In genomic region chr2:96409543-96410184, GRCh38 we compare ENCODE assay signal across 10 cellular contexts.
A peak's percentile ranks its signal among the peaks of the same experiment; 100 is the strongest.
DNase-seq lines count a peak whose midpoint lies in the region; ATAC-seq and TF ChIP-seq lines count a peak whose summit lies in the region.
"Had no signal": no experiment of that assay in that cellular context is flagged by ENCODE, and none has a peak within 500 bp of the region (broad histone marks: within the 10 kb centered on the region; RNA-seq: fewer than 3 reads in every experiment).

No MANE protein-coding gene starts in this region.

- H3K27ac ChIP-seq in A673 (ENCODE audit: low read depth, low read length, poor library complexity, severe bottlenecking), result no peak overlapping the region
- H3K27ac ChIP-seq: BLaER1 had no signal

- ATAC-seq in WTC11, result no peak
- no peak for ATAC-seq in activated CD4-positive, CD25-positive, alpha-beta regulatory T cell treated with anti-CD3 and anti-CD28 coated beads, Interleukin-2, amount 50 U/mL, for 24 hours

- CTCF ChIA-PET in A673 (lab: Charles Lee) (interaction anchor here (0.7 to 1.4 kb wide), 2 partner anchors 100 to 139 kb away, joined by 5 to 11 read pairs; no protein-coding TSS in a partner anchor), WTC11 (lab: Charles Lee) (interaction anchor here (1.0 to 6.8 kb wide), 8 partner anchors 21 to 150 kb away, joined by 3 to 127 read pairs (median 6); no protein-coding TSS in a partner anchor)

- no peak overlapping the region for H3K4me3 ChIP-seq in A673 (ENCODE audit: low read depth, low read length, poor library complexity, severe bottlenecking)
- H3K4me3 ChIP-seq: BLaER1, HAP-1 had no signal

- H3K9me3 ChIP-seq in A673 (ENCODE audit: low read depth, low read length, poor library complexity, severe bottlenecking), result no peaks in the 10 kb centered on the region
- H3K9me3 ChIP-seq: BLaER1, HAP-1 had no signal

- TF ChIP-seq RAD21 in Ishikawa (IDR thresholded peaks at IDR 0.05; ENCODE audit: low read depth), result peak; percentile 2; the same call in 1 of the 2 replicates

- BruUV-seq in A673 (replicated peaks; lab: Mats Ljungman, UMichigan), result no TSS peak

- peak; percentile 96 for TF ChIP-seq EP300 in Ishikawa (IDR thresholded peaks at IDR 0.05; ENCODE audit: borderline replicate concordance)

- POLR2A ChIA-PET in A673 (lab: Charles Lee; ENCODE audit: low non-redundant PET) (no interaction called here), WTC11 (lab: Charles Lee) (interaction anchor here (0.6 to 1.0 kb wide), 2 partner anchors 27 to 99 kb away, joined by 3 read pairs; no protein-coding TSS in a partner anchor)

- DNase-seq in A673 (ENCODE audit: low spot score) (peak; percentile 46), WTC11 (ENCODE audit: low spot score) (no peak), immature natural killer cell (no peak), NCI-H1930 (lab: John Stamatoyannopoulos, UW) (no peak), inferior parietal cortex (ENCODE audit: extremely low spot score) (no peak)
- DNase-seq in activated naive CD4-positive, alpha-beta T cell treated with anti-CD3 and anti-CD28 coated beads, Interleukin-2, amount 50 U/mL, for 16 hours, result no peak

- no peak for TF ChIP-seq CTCF in A673 (conservative IDR thresholded peaks at IDR 0.05; ENCODE audit: low read depth, low read length)
- no peak for TF ChIP-seq CTCF in WTC11 (IDR thresholded peaks at IDR 0.05)

- H3K4me3 Mint-ChIP-seq in WTC11 (no peak overlapping the region), immature natural killer cell (no peak overlapping the region)

- H3K27ac Mint-ChIP-seq in WTC11, result no peak overlapping the region
- peak overlapping the region in 5 of 6 donors; percentile 3 to 12 (median 9) for H3K27ac Mint-ChIP-seq in immature natural killer cell

- intact Hi-C loops in A673 (cut with micrococcal nuclease; ENCODE audit: unreplicated experiment), result no loop called here

- no peaks in the 10 kb centered on the region for H3K36me3 ChIP-seq in A673 (ENCODE audit: insufficient read depth, low read length, poor library complexity, severe bottlenecking)
- H3K36me3 ChIP-seq: BLaER1, HAP-1 had no signal

- H3K36me3 Mint-ChIP-seq in WTC11 (no peaks in the 10 kb centered on the region), immature natural killer cell (no peaks in the 10 kb centered on the region)

- H3K27me3 ChIP-seq in A673 (replicated peaks; ENCODE audit: insufficient read depth, low read depth, low read length, poor library complexity), result no peaks in the 10 kb centered on the region
- H3K27me3 ChIP-seq: BLaER1 had no signal

- peaks cover 15% of the 10 kb centered on the region for H3K27me3 Mint-ChIP-seq in WTC11 (ENCODE audit: low read depth)
- H3K27me3 Mint-ChIP-seq in immature natural killer cell (ENCODE audit: low read depth in 3 of 3), result peaks cover 3 to 10% (median 5%) of the 10 kb centered on the region in 3 donors

- peaks cover 39% of the 10 kb centered on the region for H3K4me1 Mint-ChIP-seq in WTC11
- H3K4me1 Mint-ChIP-seq in immature natural killer cell, result peaks cover 21 to 25% of the 10 kb centered on the region in 2 donors

- H3K9me3 Mint-ChIP-seq in WTC11 (no peaks in the 10 kb centered on the region), immature natural killer cell (no peaks in the 10 kb centered on the region)

- H3K4me1 ChIP-seq in A673 (ENCODE audit: insufficient read depth, low read length, poor library complexity, severe bottlenecking), result no peaks in the 10 kb centered on the region

TF ChIP-seq in Ishikawa, 13 proteins besides CTCF, POLR2A, EP300 and RAD21:
- TF ChIP-seq YY1 (IDR thresholded peaks at IDR 0.05; ENCODE audit: low read depth) (peak; percentile 45; the same call in 1 of the 2 replicates), FOXM1 (IDR thresholded peaks at IDR 0.05; ENCODE audit: borderline replicate concordance, low read depth) (peak; percentile 90), NFIC (IDR thresholded peaks at IDR 0.05) (peak; percentile 94), TCF12 (IDR thresholded peaks at IDR 0.05; ENCODE audit: low read depth) (peak; percentile 97), EGR1 (IDR thresholded peaks at IDR 0.05) (no peak), TEAD4 (IDR thresholded peaks at IDR 0.05) (peak; percentile 85), TAF1 (IDR thresholded peaks at IDR 0.05; ENCODE audit: low read depth) (no peak), ZBTB7A (IDR thresholded peaks at IDR 0.05; ENCODE audit: low read depth) (0 out of 2 replicates have a peak, but pooled peaks have one; percentile 38)

TF ChIP-seq in WTC11, 78 proteins besides CTCF, POLR2A, EP300 and RAD21:
- TF ChIP-seq ZNF423 (CRISPR knock-in tag; IDR thresholded peaks at IDR 0.05) (peak; percentile 66; the same call in 1 of the 2 replicates), ZMAT4 (CRISPR knock-in tag; IDR thresholded peaks at IDR 0.05) (no peak)
